30 cellular contexts compared by ENCODE assay signal in the genomic region with DNA sequence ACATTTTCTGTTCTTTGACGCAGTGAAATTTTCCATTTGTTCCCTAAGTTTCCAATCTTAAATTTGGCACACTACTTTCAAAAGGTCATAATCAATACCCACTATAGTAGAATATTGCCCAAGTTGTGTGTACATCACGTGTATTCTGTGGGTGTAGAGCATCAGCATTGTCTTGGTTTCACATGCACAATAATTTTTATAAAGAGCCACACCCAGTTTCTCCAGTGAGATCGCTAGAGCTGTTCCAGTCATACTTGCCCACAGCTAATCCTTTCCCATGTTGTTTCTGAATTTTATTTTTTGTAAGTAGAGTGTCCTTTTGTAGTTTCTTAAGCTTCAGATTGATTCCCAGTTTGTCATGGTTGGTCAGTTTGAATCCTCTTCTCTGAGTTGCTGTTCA.
"Had no signal": no experiment of that assay in that cellular context is flagged by ENCODE, and none has a peak within 500 bp of the region (broad histone marks: within the 10 kb centered on the region; RNA-seq: fewer than 3 reads in every experiment).

No MANE protein-coding gene starts in this region.

- H3K27ac Mint-ChIP-seq: activated CD4-positive, alpha-beta T cell treated with anti-CD3 and anti-CD28 coated beads, Interleukin-2, amount 10 ng/mL, durations not matched to agents 24 days and 14 days; activated CD8-positive, alpha-beta T cell treated with anti-CD3 and anti-CD28 coated beads for 36 hours; activated naive CD8-positive, alpha-beta T cell treated with anti-CD3 and anti-CD28 coated beads for 36 hours; activated T-cell treated with anti-CD3 and anti-CD28 coated beads, Interleukin-2, amount 50 U/mL, for 72 hours; activated T-helper 17 cell treated with anti-CD3 and anti-CD28 coated beads, Interleukin-2, amount 50 U/mL, for 72 hours; T-helper 1 cell treated with Interleukin-12 subunit alpha and Interleukin-12 subunit beta and Interleukin-4 antibody, amounts not matched to agents 30 μg/mL and 1 μg/mL, for 36 hours; T-helper 2 cell treated with Interferon-gamma antibody and Interleukin-4, amounts not matched to agents 5 μg/mL and 100 μg/mL, for 36 hours had no signal

- H3K27me3 ChIP-seq: cardiac muscle cell, MG63, Peyer's patch had no signal

- H3K9me3 ChIP-seq: MG63, Peyer's patch had no signal

- H3K27me3 Mint-ChIP-seq: activated CD4-positive, alpha-beta T cell treated with anti-CD3 and anti-CD28 coated beads, Interleukin-2, amount 10 ng/mL, durations not matched to agents 24 days and 14 days; activated CD8-positive, alpha-beta T cell treated with anti-CD3 and anti-CD28 coated beads for 36 hours; activated naive CD8-positive, alpha-beta T cell treated with anti-CD3 and anti-CD28 coated beads for 36 hours; activated T-helper 17 cell treated with anti-CD3 and anti-CD28 coated beads, Interleukin-2, amount 50 U/mL, for 72 hours; central memory CD8-positive, alpha-beta T cell had no signal

- DNase-seq: activated CD4-positive, alpha-beta T cell treated with anti-CD3 and anti-CD28 coated beads, Interleukin-2, amount 10 ng/mL, durations not matched to agents 24 days and 14 days; activated CD4-positive, alpha-beta T cell treated with anti-CD3 and anti-CD28 coated beads, Interleukin-2, amount 50 U/mL, for 4 hours; activated CD8-positive, alpha-beta T cell treated with anti-CD3 and anti-CD28 coated beads for 36 hours; activated effector memory CD4-positive, alpha-beta T cell treated with anti-CD3 and anti-CD28 coated beads, Interleukin-2, amount 50 U/mL, for 16 hours; activated naive CD4-positive, alpha-beta T cell; activated naive CD4-positive, alpha-beta T cell treated with anti-CD3 and anti-CD28 coated beads, Interleukin-2, amount 50 U/mL, for 16 hours; activated naive CD8-positive, alpha-beta T cell treated with anti-CD3 and anti-CD28 coated beads for 36 hours; activated T-cell treated with anti-CD3 and anti-CD28 coated beads, Interleukin-2, amount 50 U/mL, for 1 hour; activated T-cell treated with anti-CD3 and anti-CD28 coated beads, Interleukin-2, amount 50 U/mL, for 72 hours; amniotic stem cell; aorta; Kasumi-1; MG63; NCI-H1048; NCI-H1105 treated with DMSO at 0.1 percent for 48 hours; NCI-H1436; NCI-H1694; NCI-H1930; NCI-H2081 treated with DMSO at 0.1 percent for 48 hours; NCI-H345; NCI-H524 treated with DMSO at 0.1 percent for 48 hours; PC-3; Peyer's patch; RPMI8226; SHP77 treated with DMSO at 0.1 percent for 48 hours had no signal

- H3K27ac ChIP-seq: cardiac muscle cell, Peyer's patch had no signal

- H3K9me3 Mint-ChIP-seq: activated CD4-positive, alpha-beta T cell treated with anti-CD3 and anti-CD28 coated beads, Interleukin-2, amount 10 ng/mL, durations not matched to agents 24 days and 14 days; activated CD8-positive, alpha-beta T cell treated with anti-CD3 and anti-CD28 coated beads for 36 hours; activated naive CD8-positive, alpha-beta T cell treated with anti-CD3 and anti-CD28 coated beads for 36 hours; activated T-helper 17 cell treated with anti-CD3 and anti-CD28 coated beads, Interleukin-2, amount 50 U/mL, for 72 hours; central memory CD8-positive, alpha-beta T cell; T-helper 1 cell treated with Interleukin-12 subunit alpha and Interleukin-12 subunit beta and Interleukin-4 antibody, amounts not matched to agents 30 μg/mL and 1 μg/mL, for 36 hours; T-helper 2 cell treated with Interferon-gamma antibody and Interleukin-4, amounts not matched to agents 5 μg/mL and 100 μg/mL, for 36 hours had no signal

- H3K4me1 ChIP-seq: Peyer's patch had no signal

- H3K4me3 ChIP-seq: cardiac muscle cell, MG63, Peyer's patch had no signal

- H3K36me3 ChIP-seq: MG63 had no signal

- H3K4me3 Mint-ChIP-seq: activated CD4-positive, alpha-beta T cell treated with anti-CD3 and anti-CD28 coated beads, Interleukin-2, amount 10 ng/mL, durations not matched to agents 24 days and 14 days; activated CD8-positive, alpha-beta T cell treated with anti-CD3 and anti-CD28 coated beads for 36 hours; activated naive CD8-positive, alpha-beta T cell treated with anti-CD3 and anti-CD28 coated beads for 36 hours; activated T-cell treated with anti-CD3 and anti-CD28 coated beads, Interleukin-2, amount 50 U/mL, for 72 hours; activated T-helper 17 cell treated with anti-CD3 and anti-CD28 coated beads, Interleukin-2, amount 50 U/mL, for 72 hours; central memory CD8-positive, alpha-beta T cell; T-helper 1 cell treated with Interleukin-12 subunit alpha and Interleukin-12 subunit beta and Interleukin-4 antibody, amounts not matched to agents 30 μg/mL and 1 μg/mL, for 36 hours; T-helper 2 cell treated with Interferon-gamma antibody and Interleukin-4, amounts not matched to agents 5 μg/mL and 100 μg/mL, for 36 hours had no signal
